ENCODE assay signal across 14 cellular contexts in the genomic region with DNA sequence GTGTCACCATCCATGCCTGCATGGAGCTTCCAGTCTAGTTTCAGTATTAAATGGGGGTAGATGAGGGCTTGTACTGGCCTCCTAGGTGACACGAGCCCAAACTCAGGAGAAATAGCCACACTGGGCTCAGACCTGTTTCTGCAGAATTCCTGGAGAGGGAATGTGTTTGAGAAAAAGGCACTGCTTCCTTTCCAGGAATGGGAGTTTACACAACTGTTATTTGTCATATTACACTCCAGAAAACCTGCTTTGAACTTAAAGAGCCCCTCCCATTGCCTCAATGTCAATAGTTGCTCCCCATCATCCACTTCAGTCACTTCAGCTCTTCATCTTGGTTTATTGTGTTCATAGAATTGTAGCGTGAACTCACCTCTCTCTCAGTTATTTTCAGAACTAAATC.
"Had no signal": no experiment of that assay in that cellular context is flagged by ENCODE, and none has a peak within 500 bp of the region (broad histone marks: within the 10 kb centered on the region; RNA-seq: fewer than 3 reads in every experiment).

No MANE protein-coding gene starts in this region.

- H3K36me3 Mint-ChIP-seq: activated naive CD4-positive, alpha-beta T cell treated with anti-CD3 and anti-CD28 coated beads, Interleukin-2, amount 50 U/mL, for 72 hours; WTC11 had no signal

- H3K4me3 ChIP-seq: cardiac muscle cell, lower lobe of right lung, transverse colon, vagina had no signal

- H3K9me3 ChIP-seq: lower lobe of right lung, transverse colon, vagina had no signal

- H3K4me1 Mint-ChIP-seq: activated CD4-positive, alpha-beta memory T cell treated with anti-CD3 and anti-CD28 coated beads, Interleukin-2, amount 10 ng/mL, durations not matched to agents 7 days and 5 days had no signal

- DNase-seq: activated CD4-positive, alpha-beta memory T cell treated with anti-CD3 and anti-CD28 coated beads, Interleukin-2, amount 10 ng/mL, durations not matched to agents 7 days and 5 days; activated CD4-positive, alpha-beta T cell treated with anti-CD3 and anti-CD28 coated beads for 4 hours; activated effector memory CD4-positive, alpha-beta T cell treated with anti-CD3 and anti-CD28 coated beads, Interleukin-2, amount 50 U/mL, for 16 hours; activated T-cell treated with anti-CD3 and anti-CD28 coated beads, Interleukin-2, amount 50 U/mL, for 4 hours; left colon; lower lobe of right lung; stimulated activated naive CD8-positive, alpha-beta T cell treated with anti-CD3 and anti-CD28 coated beads, Interleukin-15, Interleukin-2, amounts not matched to agents 100 U/mL and 50 U/mL, for 24 hours; transverse colon had no signal

- H3K27ac ChIP-seq: cardiac muscle cell, lower lobe of right lung, transverse colon, vagina had no signal

- H3K36me3 ChIP-seq: cardiac muscle cell, lower lobe of right lung, transverse colon, vagina had no signal

- H3K4me1 ChIP-seq: lower lobe of right lung, transverse colon, vagina had no signal

- H3K27me3 ChIP-seq: cardiac muscle cell, vagina had no signal

- H3K4me3 Mint-ChIP-seq: activated CD4-positive, alpha-beta memory T cell treated with anti-CD3 and anti-CD28 coated beads, Interleukin-2, amount 10 ng/mL, durations not matched to agents 7 days and 5 days; activated T-cell treated with anti-CD3 and anti-CD28 coated beads, Interleukin-2, amount 50 U/mL, for 4 hours; nephron; WTC11 had no signal

- H3K9me3 Mint-ChIP-seq: activated CD4-positive, alpha-beta memory T cell treated with anti-CD3 and anti-CD28 coated beads, Interleukin-2, amount 10 ng/mL, durations not matched to agents 7 days and 5 days; activated naive CD4-positive, alpha-beta T cell treated with anti-CD3 and anti-CD28 coated beads, Interleukin-2, amount 50 U/mL, for 72 hours; activated T-cell treated with anti-CD3 and anti-CD28 coated beads, Interleukin-2, amount 50 U/mL, for 4 hours; nephron; WTC11 had no signal

- ATAC-seq: activated naive CD4-positive, alpha-beta T cell treated with anti-CD3 and anti-CD28 coated beads, Interleukin-2, amount 50 U/mL, for 72 hours; activated T-cell treated with anti-CD3 and anti-CD28 coated beads, Interleukin-2, amount 50 U/mL, for 4 hours; left colon; lower lobe of right lung; sciatic nerve; stimulated activated naive CD8-positive, alpha-beta T cell treated with anti-CD3 and anti-CD28 coated beads, Interleukin-15, Interleukin-2, amounts not matched to agents 100 U/mL and 50 U/mL, for 24 hours; WTC11 had no signal

- H3K27ac Mint-ChIP-seq: activated CD4-positive, alpha-beta memory T cell treated with anti-CD3 and anti-CD28 coated beads, Interleukin-2, amount 10 ng/mL, durations not matched to agents 7 days and 5 days; activated naive CD4-positive, alpha-beta T cell treated with anti-CD3 and anti-CD28 coated beads, Interleukin-2, amount 50 U/mL, for 72 hours; WTC11 had no signal
